In genomic region chr2:126972272-126972626, GRCh38 we compare ENCODE assay signal across 9 cellular contexts.
A peak's percentile ranks its signal among the peaks of the same experiment; 100 is the strongest.
DNase-seq lines count a peak whose midpoint lies in the region; ATAC-seq and TF ChIP-seq lines count a peak whose summit lies in the region.
"Had no signal": no experiment of that assay in that cellular context is flagged by ENCODE, and none has a peak within 500 bp of the region (broad histone marks: within the 10 kb centered on the region; RNA-seq: fewer than 3 reads in every experiment).

No MANE protein-coding gene starts in this region.

- H3K4me1 ChIP-seq in mucosa of rectum (ENCODE audit: control insufficient read depth in 2 of 2, insufficient read depth in 2 of 2, low read length in 2 of 2): peaks cover 2 to 4% of the 10 kb centered on the region in 2 donors
- peaks cover 4% of the 10 kb centered on the region in 2 donors for H3K4me1 ChIP-seq in thoracic aorta (ENCODE audit: control insufficient read depth in 1 of 2, low read depth in 2 of 2)

- DNase-seq in thoracic aorta (ENCODE audit: low spot score) (no peak), C1 segment of cervical spinal cord (lab: John Stamatoyannopoulos, UW) (no peak)
- DNase-seq in stimulated activated naive CD4-positive, alpha-beta T cell treated with Interleukin-2 at 50 U/mL for 16 hours (lab: John Stamatoyannopoulos, UW): no peak

- peak overlapping the region; percentile 67 to 75 for H3K4me3 ChIP-seq in mucosa of rectum (ENCODE audit: low read length in 2 of 2)
- H3K4me3 ChIP-seq in thoracic aorta: peak overlapping the region; percentile 64
- H3K4me3 ChIP-seq: cardiac muscle cell had no signal

- H3K36me3 ChIP-seq in mucosa of rectum (ENCODE audit: control insufficient read depth in 2 of 2, insufficient read depth in 2 of 2, low read length in 2 of 2): no peaks in the 10 kb centered on the region
- H3K36me3 ChIP-seq in thoracic aorta: no peaks in the 10 kb centered on the region
- H3K36me3 ChIP-seq: cardiac muscle cell, left lung had no signal

- H3K27me3 ChIP-seq in mucosa of rectum (ENCODE audit: control insufficient read depth in 2 of 2, insufficient read depth in 2 of 2, low read length in 2 of 2) (peaks cover 0 to 4% of the 10 kb centered on the region in 2 donors), thoracic aorta (replicated peaks; ENCODE audit: insufficient read depth) (no peaks in the 10 kb centered on the region)
- H3K27me3 ChIP-seq: cardiac muscle cell had no signal

- TF ChIP-seq CTCF in VCaP (conservative IDR thresholded peaks at IDR 0.05) (peak; percentile 53), thoracic aorta (IDR thresholded peaks at IDR 0.05) (no peak)

- ATAC-seq in HG02852 (IDR thresholded peaks at IDR 0.05; ENCODE audit: unreplicated experiment) (peak; percentile 26), thoracic aorta (ENCODE audit: insufficient number of reproducible peaks, low FRiP score, low read depth) (no peak), HG03135 (IDR thresholded peaks at IDR 0.05; ENCODE audit: unreplicated experiment) (no peak)

- H3K9ac ChIP-seq in mucosa of rectum (ENCODE audit: low read depth in 1 of 2, low read length in 2 of 2): peak overlapping the region in 1 of 2 donors; percentile 58

- no peaks in the 10 kb centered on the region for H3K9me3 ChIP-seq in mucosa of rectum (ENCODE audit: control insufficient read depth in 2 of 2, low read length in 2 of 2)
- no peaks in the 10 kb centered on the region for H3K9me3 ChIP-seq in thoracic aorta
- H3K9me3 ChIP-seq: left lung had no signal

- H3K27ac ChIP-seq in VCaP (peak overlapping the region; percentile 16; the same call in 1 of the 2 replicates), mucosa of rectum (ENCODE audit: low read depth in 2 of 2, low read length in 2 of 2) (no peak overlapping the region), thoracic aorta (no peak overlapping the region)
- H3K27ac ChIP-seq: cardiac muscle cell, left lung had no signal
